10 cellular contexts compared by ENCODE assay signal in the genomic region with DNA sequence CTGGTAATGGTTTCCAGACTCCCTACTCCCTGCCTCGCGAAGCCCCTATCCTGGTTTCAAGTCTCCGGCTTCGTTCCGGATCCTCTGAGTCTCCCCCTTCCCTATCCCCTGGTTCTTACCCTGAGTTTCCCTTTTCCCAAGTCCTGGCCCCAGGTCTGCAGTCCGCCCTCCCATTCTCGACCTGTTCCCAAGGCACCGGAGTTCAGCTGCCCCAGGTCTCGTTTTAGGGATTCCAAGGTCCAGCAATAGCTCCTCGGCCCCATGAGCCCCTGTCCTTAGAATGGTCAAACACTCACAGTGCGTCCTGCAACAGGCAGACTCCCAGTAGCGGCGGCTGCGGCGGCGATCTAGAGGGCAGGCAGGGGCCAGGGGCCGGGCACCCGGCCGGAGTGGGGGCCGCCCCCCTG.
DNase-seq lines count a peak whose midpoint lies in the region; ATAC-seq lines count a peak whose summit lies in the region.
"Had no signal": no experiment of that assay in that cellular context is flagged by ENCODE, and none has a peak within 500 bp of the region (broad histone marks: within the 10 kb centered on the region; RNA-seq: fewer than 3 reads in every experiment).

No MANE protein-coding gene starts in this region.

- peak overlapping the region; percentile 77 for H3K4me3 ChIP-seq in ACC112 (ENCODE audit: low read depth, low read length)
- peak overlapping the region; percentile 81 for H3K4me3 ChIP-seq in HUES48 (ENCODE audit: low read depth, low read length)
- H3K4me3 ChIP-seq in duodenal mucosa (ENCODE audit: low read depth in 1 of 2, low read length in 2 of 2): peak overlapping the region; percentile 63 to 79
- H3K4me3 ChIP-seq in muscle layer of duodenum (ENCODE audit: low read depth in 1 of 2, low read length in 2 of 2): peak overlapping the region; percentile 72 to 79

- H3K4me1 ChIP-seq in ACC112 (ENCODE audit: control insufficient read depth, insufficient read depth, low read length, unreplicated experiment) (peaks cover 24% of the 10 kb centered on the region), HUES48 (ENCODE audit: control insufficient read depth, insufficient read depth, low read length) (peaks cover 10% of the 10 kb centered on the region), duodenal mucosa (ENCODE audit: control insufficient read depth in 1 of 2, insufficient read depth in 2 of 2, low read length in 2 of 2) (peaks cover 13 to 28% of the 10 kb centered on the region in 2 donors), muscle layer of duodenum (ENCODE audit: control insufficient read depth in 1 of 2, insufficient read depth in 2 of 2, low read length in 2 of 2) (peaks cover 5 to 31% of the 10 kb centered on the region in 2 donors)

- ATAC-seq in GM21786 (IDR thresholded peaks at IDR 0.05; ENCODE audit: unreplicated experiment) (no peak), GM18511 (IDR thresholded peaks at IDR 0.05; ENCODE audit: unreplicated experiment) (no peak), HG03159 (IDR thresholded peaks at IDR 0.05; ENCODE audit: unreplicated experiment) (no peak)

- H3K27me3 ChIP-seq in ACC112 (ENCODE audit: insufficient read depth, low read length) (peaks cover 7% of the 10 kb centered on the region; the same call in 1 of the 2 replicates), HUES48 (ENCODE audit: control insufficient read depth, insufficient read depth, low read length) (peaks cover 73% of the 10 kb centered on the region), duodenal mucosa (ENCODE audit: control insufficient read depth in 1 of 2, insufficient read depth in 2 of 2, low read length in 2 of 2) (peaks cover 28 to 33% of the 10 kb centered on the region in 2 donors), muscle layer of duodenum (ENCODE audit: low read depth, low read length) (no peaks in the 10 kb centered on the region)

- no peaks in the 10 kb centered on the region for H3K36me3 ChIP-seq in ACC112 (ENCODE audit: insufficient read depth, low read length)
- no peaks in the 10 kb centered on the region for H3K36me3 ChIP-seq in HUES48 (ENCODE audit: control insufficient read depth, insufficient read depth, low read length)
- no peaks in the 10 kb centered on the region for H3K36me3 ChIP-seq in duodenal mucosa (ENCODE audit: control insufficient read depth in 1 of 2, insufficient read depth in 2 of 2, low read length in 2 of 2)
- H3K36me3 ChIP-seq in muscle layer of duodenum (ENCODE audit: control insufficient read depth in 1 of 2, insufficient read depth in 2 of 2, low read length in 2 of 2): peaks cover 0 to 5% of the 10 kb centered on the region in 2 donors

- H2AFZ ChIP-seq in ACC112 (ENCODE audit: low read length, unreplicated experiment): no peak overlapping the region

- H3K79me2 ChIP-seq in ACC112 (ENCODE audit: control insufficient read depth, insufficient read depth, low read length, unreplicated experiment): peaks cover 5% of the 10 kb centered on the region

- H3K27ac ChIP-seq in ACC112 (ENCODE audit: low read depth, low read length) (no peak overlapping the region), HUES48 (ENCODE audit: low read depth, low read length) (no peak overlapping the region), duodenal mucosa (ENCODE audit: low read depth, low read length) (no peak overlapping the region), muscle layer of duodenum (ENCODE audit: low read length) (no peak overlapping the region)
- H3K27ac ChIP-seq: epithelial cell of prostate had no signal

- no peak for DNase-seq in NK-92 treated with Interleukin-12 subunit alpha and Interleukin-12 subunit beta, amount 100 ng/mL, for 24 hours (lab: John Stamatoyannopoulos, UW)
- DNase-seq: NCI-H187 treated with DMSO at 0.1 percent for 48 hours had no signal

- H3K9ac ChIP-seq in HUES48 (ENCODE audit: low read depth, low read length) (no peak overlapping the region), duodenal mucosa (ENCODE audit: low read depth in 1 of 2, low read length in 2 of 2) (no peak overlapping the region)

- no peaks in the 10 kb centered on the region for H3K9me3 ChIP-seq in HUES48 (ENCODE audit: control insufficient read depth, insufficient read depth, low read length)
- H3K9me3 ChIP-seq in duodenal mucosa (ENCODE audit: control insufficient read depth in 1 of 2, low read length in 2 of 2): no peaks in the 10 kb centered on the region
- no peaks in the 10 kb centered on the region for H3K9me3 ChIP-seq in muscle layer of duodenum (ENCODE audit: control insufficient read depth in 1 of 2, low read length in 2 of 2)
